10 cellular contexts compared by ENCODE assay signal in the genomic region with DNA sequence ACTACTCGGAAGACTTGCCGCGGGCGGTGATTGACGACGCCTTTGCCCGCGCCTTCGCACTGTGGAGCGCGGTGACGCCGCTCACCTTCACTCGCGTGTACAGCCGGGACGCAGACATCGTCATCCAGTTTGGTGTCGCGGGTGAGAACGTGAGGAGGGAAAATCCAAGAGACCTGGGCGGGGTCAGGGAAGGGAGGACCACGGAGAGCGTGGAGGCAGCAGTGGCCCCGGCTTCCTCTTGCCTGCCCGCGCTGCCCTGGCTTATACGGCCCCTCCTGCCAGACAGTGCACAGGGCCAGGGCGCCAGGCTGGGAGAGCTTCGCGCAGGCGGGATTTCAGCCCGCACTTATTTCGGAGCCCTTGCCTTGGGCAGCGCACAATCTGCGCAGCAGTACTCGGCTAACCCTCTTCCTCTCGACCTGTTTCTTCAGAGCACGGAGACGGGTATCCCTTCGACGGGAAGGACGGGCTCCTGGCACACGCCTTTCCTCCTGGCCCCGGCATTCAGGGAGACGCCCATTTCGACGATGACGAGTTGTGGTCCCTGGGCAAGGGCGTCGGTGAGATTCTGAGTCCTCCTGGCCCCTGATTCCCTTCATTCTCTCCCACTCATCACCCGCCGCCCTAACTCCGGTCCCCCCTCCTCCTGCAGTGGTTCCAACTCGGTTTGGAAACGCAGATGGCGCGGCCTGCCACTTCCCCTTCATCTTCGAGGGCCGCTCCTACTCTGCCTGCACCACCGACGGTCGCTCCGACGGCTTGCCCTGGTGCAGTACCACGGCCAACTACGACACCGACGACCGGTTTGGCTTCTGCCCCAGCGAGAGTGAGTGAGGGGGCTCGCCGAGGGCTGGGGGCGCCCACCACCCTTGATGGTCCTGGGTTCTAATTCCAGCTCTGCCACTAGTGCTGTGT. TPM values are rescaled to one million over a fixed set of nuclear protein-coding genes. Genes with fewer than 3 reads are reported as not detected.
A peak's percentile ranks its signal among the peaks of the same experiment; 100 is the strongest.
DNase-seq lines count a peak whose midpoint lies in the region; ATAC-seq and TF ChIP-seq lines count a peak whose summit lies in the region.
"Had no signal": no experiment of that assay in that cellular context is flagged by ENCODE, and none has a peak within 500 bp of the region (broad histone marks: within the 10 kb centered on the region; RNA-seq: fewer than 3 reads in every experiment).

No MANE protein-coding gene starts in this region.

- H3K27ac ChIP-seq in RWPE2 (ENCODE audit: poor library complexity, severe bottlenecking) = no peak overlapping the region

- peaks cover 0 to 27% of the 10 kb centered on the region in 2 donors for H3K36me3 Mint-ChIP-seq in CD14-positive monocyte
- peaks cover 0 to 11% (median 8%) of the 10 kb centered on the region in 3 donors for H3K36me3 Mint-ChIP-seq in naive thymus-derived CD8-positive, alpha-beta T cell

- ATAC-seq in RWPE2 (ENCODE audit: low read depth) (no peak), GM19455 (IDR thresholded peaks at IDR 0.05; ENCODE audit: unreplicated experiment) (no peak), GM21360 (IDR thresholded peaks at IDR 0.05; ENCODE audit: unreplicated experiment) (no peak)
- ATAC-seq in naive thymus-derived CD8-positive, alpha-beta T cell = peak; percentile 40 to 75

- TF ChIP-seq CTCF in CD14-positive monocyte (IDR thresholded peaks at IDR 0.05) (no peak), RWPE2 (IDR thresholded peaks at IDR 0.05; ENCODE audit: poor library complexity, severe bottlenecking) (no peak)

- H3K27me3 ChIP-seq in RWPE2 (ENCODE audit: insufficient read depth, poor library complexity, severe bottlenecking) = no peaks in the 10 kb centered on the region

- H3K9me3 ChIP-seq in RWPE2 (ENCODE audit: severe bottlenecking) = no peaks in the 10 kb centered on the region

- intact Hi-C loops in CD14-positive monocyte (cut with micrococcal nuclease) = loop anchor here (5.0 to 10.0 kb wide), 3 partner anchors 33 to 164 kb away; a partner anchor contains a TSS

- no peak overlapping the region for H3K4me3 ChIP-seq in RWPE2 (ENCODE audit: severe bottlenecking)
- H3K4me3 ChIP-seq: smooth muscle cell had no signal

- DNase-seq in CD14-positive monocyte (ENCODE audit: low spot score) (peak; percentile 72), RWPE2 (ENCODE audit: low spot score) (peak; percentile 83), GM19238 (ENCODE audit: insufficient read length, low spot score) (no peak), foreskin melanocyte (no peak)
- DNase-seq in activated naive CD4-positive, alpha-beta T cell treated with anti-CD3 and anti-CD28 coated beads, Interleukin-2, amount 50 U/mL, for 16 hours = peak; percentile 56
- peak in 6 of 10 donors; percentile 47 to 68 (median 62) for DNase-seq in naive thymus-derived CD8-positive, alpha-beta T cell
- DNase-seq: DND-41 had no signal

- H3K4me3 Mint-ChIP-seq in CD14-positive monocyte = peak overlapping the region; percentile 76 to 93
- peak overlapping the region; percentile 16 to 81 (median 70) for H3K4me3 Mint-ChIP-seq in naive thymus-derived CD8-positive, alpha-beta T cell

- H3K4me1 Mint-ChIP-seq in CD14-positive monocyte = peaks cover 75% of the 10 kb centered on the region
- H3K4me1 Mint-ChIP-seq in naive thymus-derived CD8-positive, alpha-beta T cell = peaks cover 42 to 83% (median 71%) of the 10 kb centered on the region in 4 donors

- peak overlapping the region; percentile 71 to 89 (median 81) for H3K27ac Mint-ChIP-seq in CD14-positive monocyte
- peak overlapping the region in 9 of 10 donors; percentile 1 to 95 (median 53) for H3K27ac Mint-ChIP-seq in naive thymus-derived CD8-positive, alpha-beta T cell

- H3K36me3 ChIP-seq in RWPE2 (ENCODE audit: low read depth) = no peaks in the 10 kb centered on the region

- H3K4me1 ChIP-seq in RWPE2 (ENCODE audit: insufficient read depth, poor library complexity, severe bottlenecking) = peaks cover 12% of the 10 kb centered on the region

- peaks cover 66 to 91% (median 85%) of the 10 kb centered on the region in 3 donors for H3K27me3 Mint-ChIP-seq in CD14-positive monocyte (ENCODE audit: low read depth in 3 of 3)
- H3K27me3 Mint-ChIP-seq in naive thymus-derived CD8-positive, alpha-beta T cell = peaks cover 46 to 91% (median 70%) of the 10 kb centered on the region in 5 donors

- peaks cover 5 to 30% (median 22%) of the 10 kb centered on the region in 7 donors for H3K9me3 Mint-ChIP-seq in CD14-positive monocyte
- peaks cover 0 to 5% (median 0%) of the 10 kb centered on the region in 9 donors for H3K9me3 Mint-ChIP-seq in naive thymus-derived CD8-positive, alpha-beta T cell

- POLR2A ChIA-PET in naive thymus-derived CD8-positive, alpha-beta T cell (lab: Charles Lee) = interaction anchor here (1.6 kb wide), 1 partner anchor 39 kb away, joined by 4 read pairs; no protein-coding TSS in a partner anchor

RNA-seq across cellular contexts. Expression of a gene that starts 2.0 kb away (rescaled TPM):
- 1 to 10 TPM in 1 of 2 donors, under 1 TPM in 1; 0.88 to 1.6 TPM for polyA plus RNA-seq in CD14-positive monocyte
- 1 to 10 TPM in 1 of 2 experiments, under 1 TPM in 1; 0.75 to 1.3 TPM for total RNA-seq in naive thymus-derived CD8-positive, alpha-beta T cell
- not detected for polyA plus RNA-seq in naive thymus-derived CD8-positive, alpha-beta T cell

RNA-seq across cellular contexts. Expression of a gene that starts 18.3 kb away (rescaled TPM):
- polyA plus RNA-seq in CD14-positive monocyte = not detected
- 1 to 10 TPM; 1.0 to 1.5 TPM for total RNA-seq in naive thymus-derived CD8-positive, alpha-beta T cell
- under 1 TPM in 1 of 3 donors, not detected in 2; 0.83 TPM for polyA plus RNA-seq in naive thymus-derived CD8-positive, alpha-beta T cell

RNA-seq across cellular contexts. Expression of a gene that starts 38.7 kb away (rescaled TPM):
- polyA plus RNA-seq in CD14-positive monocyte = 1 to 10 TPM; 2.7 to 3.1 TPM
- total RNA-seq in naive thymus-derived CD8-positive, alpha-beta T cell = 10 to 100 TPM; 53.1 to 56.2 TPM
- polyA plus RNA-seq in naive thymus-derived CD8-positive, alpha-beta T cell = 10 to 100 TPM in 1 of 3 donors, 1 to 10 TPM in 2; 6.4 to 13.2 (median 7.8) TPM

Comparison
In these comparisons a context has a peak if more than half of its experiments do, and no peak if none do; other contexts are left out.
1. DNase-seq: peak in CD14-positive monocyte (single experiment), RWPE2 (single experiment), activated naive CD4-positive, alpha-beta T cell treated with anti-CD3 and anti-CD28 coated beads, Interleukin-2, amount 50 U/mL, for 16 hours (single experiment) and naive thymus-derived CD8-positive, alpha-beta T cell (6 of 10); none in GM19238 (single experiment) and foreskin melanocyte (single experiment).
2. ATAC-seq: peak in naive thymus-derived CD8-positive, alpha-beta T cell (2 of 2); none in RWPE2 (single experiment), GM19455 (single experiment) and GM21360 (single experiment).